ENCODE assay signal across 23 cellular contexts in genomic region chr9:135287627-135288026, GRCh38.
A peak's percentile ranks its signal among the peaks of the same experiment; 100 is the strongest.
DNase-seq lines count a peak whose midpoint lies in the region; ATAC-seq and TF ChIP-seq lines count a peak whose summit lies in the region.
"Had no signal": no experiment of that assay in that cellular context is flagged by ENCODE, and none has a peak within 500 bp of the region (broad histone marks: within the 10 kb centered on the region; RNA-seq: fewer than 3 reads in every experiment).

No MANE protein-coding gene starts in this region.

- WGBS in neuronal stem cell (ENCODE audit: extremely low coverage in 2 of 2, insufficient read length in 2 of 2, insufficient replicate concordance in 1 of 2), 2 donors: no CpG with 5 or more reads among the region's 16 CpGs

- intact Hi-C loops in uterus (cut with DNase I; ENCODE audit: low total_unique reads): no loop called here

- H3K27me3 Mint-ChIP-seq in GM23338 (ENCODE audit: insufficient read depth, low read depth, poor library complexity) (peaks cover 19% of the 10 kb centered on the region), glutamatergic neuron (ENCODE audit: unreplicated experiment) (peaks cover 10% of the 10 kb centered on the region)

- H3K9me3 Mint-ChIP-seq in GM23338 (peaks cover 9% of the 10 kb centered on the region), glutamatergic neuron (ENCODE audit: unreplicated experiment) (peaks cover 8% of the 10 kb centered on the region)
- H3K9me3 Mint-ChIP-seq: CD8-positive, alpha-beta memory T cell; IgD-negative memory B cell had no signal

- DNase-seq in GM23338 (ENCODE audit: low spot score): no peak
- peak; percentile 15 for DNase-seq in glutamatergic neuron
- DNase-seq in neuronal stem cell (ENCODE audit: low spot score): no peak
- DNase-seq in uterus: no peak
- no peak for DNase-seq in erythroblast (lab: John Stamatoyannopoulos, UW)
- DNase-seq in DMS53 (lab: John Stamatoyannopoulos, UW): no peak
- no peak for DNase-seq in middle frontal gyrus (ENCODE audit: extremely low spot score, low spot score)
- DNase-seq: CD8-positive, alpha-beta memory T cell; DND-41; HCEC 1CT; NCI-H1048; NCI-H1417; NCI-H1694; NCI-H2029 treated with DMSO at 0.1 percent for 48 hours; NCI-H446 treated with DMSO at 0.1 percent for 48 hours; NCI-H526; NCI-H82; SK-N-SH; SW 1271 had no signal

- H3K36me3 Mint-ChIP-seq in GM23338 (ENCODE audit: low read depth) (peaks cover 3% of the 10 kb centered on the region; the same call in 2 of the 3 replicates), glutamatergic neuron (ENCODE audit: unreplicated experiment) (no peaks in the 10 kb centered on the region)
- H3K36me3 Mint-ChIP-seq: CD14-positive monocyte; CD8-positive, alpha-beta memory T cell; IgD-negative memory B cell had no signal

- no peak overlapping the region for H3K4ac ChIP-seq in neuronal stem cell (ENCODE audit: low read length)

- H3K4me2 ChIP-seq in BLaER1 treated with 17β-estradiol and CSF1 and Interleukin-3, amounts not matched to agents 10 nM and 100 nM: peak overlapping the region; percentile 81 to 98 (median 92)
- H3K4me2 ChIP-seq in GM23338: no peak overlapping the region
- no peak overlapping the region for H3K4me2 ChIP-seq in neuronal stem cell (ENCODE audit: insufficient read depth, low read length, poor library complexity, severe bottlenecking)
- H3K4me2 ChIP-seq: KMS-11, SK-N-SH had no signal

- peaks cover 26% of the 10 kb centered on the region for H3K4me1 Mint-ChIP-seq in GM23338
- H3K4me1 Mint-ChIP-seq in glutamatergic neuron (ENCODE audit: low read depth, unreplicated experiment): peaks cover 31% of the 10 kb centered on the region
- H3K4me1 Mint-ChIP-seq: CD14-positive monocyte; CD8-positive, alpha-beta memory T cell had no signal

- no peaks in the 10 kb centered on the region for H3K9me2 ChIP-seq in GM23338 (ENCODE audit: insufficient read depth)
- H3K9me2 ChIP-seq: SK-N-SH had no signal

- H3K18ac ChIP-seq in neuronal stem cell (ENCODE audit: low read length): no peak overlapping the region

- H3K9me3 ChIP-seq in BLaER1 treated with 17β-estradiol and CSF1 and Interleukin-3, amounts not matched to agents 10 nM and 100 nM (replicated peaks in 1 of 11): no peaks in the 10 kb centered on the region
- H3K9me3 ChIP-seq in neuronal stem cell (replicated peaks in 1 of 2; ENCODE audit: control insufficient read depth in 2 of 2, insufficient read depth in 1 of 2, low read depth in 1 of 2, low read length in 2 of 2) (peaks cover 0 to 2% of the 10 kb centered on the region in 2 donors), uterus (no peaks in the 10 kb centered on the region)
- H3K9me3 ChIP-seq: SK-N-SH had no signal

- no peak overlapping the region for H3K4me3 Mint-ChIP-seq in GM23338
- H3K4me3 Mint-ChIP-seq in glutamatergic neuron (ENCODE audit: unreplicated experiment): peak overlapping the region; percentile 4
- H3K4me3 Mint-ChIP-seq: CD14-positive monocyte; CD8-positive, alpha-beta memory T cell; IgD-negative memory B cell had no signal

- no peak overlapping the region for H2BK12ac ChIP-seq in neuronal stem cell (ENCODE audit: low read length)

- H3K9ac ChIP-seq in BLaER1 treated with 17β-estradiol and CSF1 and Interleukin-3, amounts not matched to agents 10 nM and 100 nM: peak overlapping the region; percentile 23 to 77 (median 50); a peak in 19 of 22 replicates
- H3K9ac ChIP-seq in neuronal stem cell (ENCODE audit: low read depth, low read length, poor library complexity): no peak overlapping the region
- H3K9ac ChIP-seq: KMS-11, SK-N-SH had no signal

- no peak overlapping the region for H3K14ac ChIP-seq in neuronal stem cell (ENCODE audit: low read length)

- no peak overlapping the region for H2AFZ ChIP-seq in GM23338
- no peak overlapping the region for H2AFZ ChIP-seq in neuronal stem cell (ENCODE audit: low read length)

- H2BK15ac ChIP-seq in neuronal stem cell (ENCODE audit: low read length): peak overlapping the region; percentile 2

- H3K27ac Mint-ChIP-seq in GM23338 (peak overlapping the region; percentile 46; the same call in 1 of the 2 replicates), glutamatergic neuron (ENCODE audit: unreplicated experiment) (no peak overlapping the region)
- H3K27ac Mint-ChIP-seq: CD14-positive monocyte; CD8-positive, alpha-beta memory T cell; IgD-negative memory B cell had no signal

- peak overlapping the region; percentile 37 to 63 (median 46); a peak in 18 of 20 replicates for H3K4me3 ChIP-seq in BLaER1 treated with 17β-estradiol and CSF1 and Interleukin-3, amounts not matched to agents 10 nM and 100 nM
- H3K4me3 ChIP-seq in GM23338: no peak overlapping the region
- H3K4me3 ChIP-seq in neuronal stem cell (ENCODE audit: low read length in 2 of 2): no peak overlapping the region
- H3K4me3 ChIP-seq in uterus: no peak overlapping the region

- H3K27me3 ChIP-seq in BLaER1 treated with 17β-estradiol and CSF1 and Interleukin-3, amounts not matched to agents 10 nM and 100 nM: peaks cover 0 to 67% (median 0%) of the 10 kb centered on the region in 11 experiments; a peak in 7 of 22 replicates
- H3K27me3 ChIP-seq in GM23338 (ENCODE audit: insufficient read depth): no peaks in the 10 kb centered on the region
- peaks cover 0 to 13% (median 0%) of the 10 kb centered on the region in 3 experiments for H3K27me3 ChIP-seq in neuronal stem cell (ENCODE audit: control insufficient read depth in 3 of 3, insufficient read depth in 3 of 3, low read depth in 1 of 3, low read length in 3 of 3)
- H3K27me3 ChIP-seq in uterus: peaks cover 0 to 5% of the 10 kb centered on the region in 2 donors

- no peaks in the 10 kb centered on the region for H3K36me3 ChIP-seq in BLaER1 treated with 17β-estradiol and CSF1 and Interleukin-3, amounts not matched to agents 10 nM and 100 nM
- H3K36me3 ChIP-seq in GM23338 (ENCODE audit: insufficient read depth) (no peaks in the 10 kb centered on the region), neuronal stem cell (replicated peaks in 1 of 2; ENCODE audit: control insufficient read depth in 2 of 2, insufficient read depth in 2 of 2, low read length in 2 of 2) (no peaks in the 10 kb centered on the region), uterus (no peaks in the 10 kb centered on the region)

- H3K79me1 ChIP-seq in neuronal stem cell (ENCODE audit: low read depth, low read length): peaks cover 1% of the 10 kb centered on the region

- TF ChIP-seq CTCF in GM23338 (conservative IDR thresholded peaks at IDR 0.05; ENCODE audit: low read depth in 2 of 2) (no peak), glutamatergic neuron (IDR thresholded peaks at IDR 0.05; ENCODE audit: partially characterized antibody, unreplicated experiment) (no peak), uterus (IDR thresholded peaks at IDR 0.05) (no peak)

- H4K91ac ChIP-seq in neuronal stem cell (ENCODE audit: low read depth, low read length, poor library complexity): no peak overlapping the region

- H4K20me1 ChIP-seq in BLaER1 treated with 17β-estradiol and CSF1 and Interleukin-3, amounts not matched to agents 10 nM and 100 nM: peaks cover 0 to 44% (median 0%) of the 10 kb centered on the region in 11 experiments; a peak in 6 of 22 replicates
- no peaks in the 10 kb centered on the region for H4K20me1 ChIP-seq in GM23338 (replicated peaks; ENCODE audit: insufficient read depth)

- ATAC-seq in GM23338: no peak

- no peak overlapping the region for H2AK5ac ChIP-seq in neuronal stem cell (ENCODE audit: low read depth, low read length)

- H3K79me2 ChIP-seq in GM23338 (replicated peaks; ENCODE audit: insufficient read depth): no peaks in the 10 kb centered on the region

- H2BK5ac ChIP-seq in neuronal stem cell (ENCODE audit: low read length): no peak overlapping the region

- H3F3A ChIP-seq in GM23338 (replicated peaks; ENCODE audit: low read depth): peaks cover 10% of the 10 kb centered on the region

- TF ChIP-seq POLR2A in uterus (IDR thresholded peaks at IDR 0.05): no peak
- no peak for TF ChIP-seq POLR2A in erythroblast (IDR thresholded peaks at IDR 0.05; ENCODE audit: low read length)

- H3K23ac ChIP-seq in neuronal stem cell (ENCODE audit: low read depth, low read length, poor library complexity): no peak overlapping the region

- peak overlapping the region in 8 of 11 experiments; percentile 5 to 76 (median 46); a peak in 9 of 22 replicates for H3K27ac ChIP-seq in BLaER1 treated with 17β-estradiol and CSF1 and Interleukin-3, amounts not matched to agents 10 nM and 100 nM
- H3K27ac ChIP-seq in GM23338 (ENCODE audit: low read depth) (no peak overlapping the region), neuronal stem cell (replicated peaks; ENCODE audit: low read length) (no peak overlapping the region), uterus (no peak overlapping the region)
- H3K27ac ChIP-seq: KMS-11 had no signal

- H4K8ac ChIP-seq in neuronal stem cell (ENCODE audit: low read depth, low read length): no peak overlapping the region

- H3K4me1 ChIP-seq in BLaER1 treated with 17β-estradiol and CSF1 and Interleukin-3, amounts not matched to agents 10 nM and 100 nM: peaks cover 42 to 88% (median 81%) of the 10 kb centered on the region in 10 experiments
- H3K4me1 ChIP-seq in GM23338 (ENCODE audit: insufficient read depth): no peaks in the 10 kb centered on the region
- peaks cover 0 to 3% of the 10 kb centered on the region in 2 donors for H3K4me1 ChIP-seq in neuronal stem cell (ENCODE audit: control insufficient read depth in 2 of 2, insufficient read depth in 1 of 2, low read depth in 1 of 2, low read length in 2 of 2)
- no peaks in the 10 kb centered on the region for H3K4me1 ChIP-seq in uterus

- H2BK120ac ChIP-seq in neuronal stem cell (ENCODE audit: low read depth, low read length): no peak overlapping the region

TF ChIP-seq in GM23338, 12 proteins besides CTCF, POLR2A, EP300 and RAD21 (continues in another document):
- TF ChIP-seq ZNF331 (CRISPR knock-in tag; IDR thresholded peaks at IDR 0.05; ENCODE audit: low read depth) (no peak), EZH2 (IDR thresholded peaks at IDR 0.05; ENCODE audit: low read depth, unreplicated experiment) (no peak)

Comparison
In these comparisons a context has a peak if more than half of its experiments do, and no peak if none do; other contexts are left out.
1. H3K27ac ChIP-seq: peak in BLaER1 treated with 17β-estradiol and CSF1 and Interleukin-3, amounts not matched to agents 10 nM and 100 nM (8 of 11); none in GM23338 (single experiment), neuronal stem cell (single experiment) and uterus (0 of 2).
2. H3K4me2 ChIP-seq: peak in BLaER1 treated with 17β-estradiol and CSF1 and Interleukin-3, amounts not matched to agents 10 nM and 100 nM (11 of 11); none in GM23338 (single experiment) and neuronal stem cell (single experiment).
3. H3K4me3 ChIP-seq: peak in BLaER1 treated with 17β-estradiol and CSF1 and Interleukin-3, amounts not matched to agents 10 nM and 100 nM (10 of 10); none in GM23338 (single experiment), neuronal stem cell (0 of 2) and uterus (0 of 2).